ENCODE assay signal across 8 cellular contexts in the genomic region with DNA sequence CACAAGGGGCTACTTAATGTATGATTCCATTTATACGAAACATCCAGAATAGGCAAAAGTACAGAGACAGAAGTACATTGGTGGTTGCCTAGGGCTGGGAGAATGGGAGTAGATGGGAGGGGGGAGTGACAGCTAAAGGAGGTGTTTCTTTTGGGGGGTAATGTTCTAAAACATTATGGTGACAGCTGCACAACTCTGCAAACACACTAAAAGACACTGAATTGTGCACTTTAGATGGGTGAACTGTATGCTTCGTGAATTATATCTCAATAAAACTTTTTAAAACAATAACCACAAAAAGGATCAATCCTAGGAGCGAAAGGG. TPM values are rescaled to one million over a fixed set of nuclear protein-coding genes. Genes with fewer than 3 reads are reported as not detected.
DNase-seq lines count a peak whose midpoint lies in the region; ATAC-seq and TF ChIP-seq lines count a peak whose summit lies in the region.

No MANE protein-coding gene starts in this region.

- TF ChIP-seq CTCF in OCI-LY3 (IDR thresholded peaks at IDR 0.05; ENCODE audit: low read depth, low read length) (no peak), endothelial cell (IDR thresholded peaks at IDR 0.05; ENCODE audit: unreplicated experiment) (no peak), neutrophil (IDR thresholded peaks at IDR 0.05) (no peak)

- peak overlapping the region; percentile 1 to 80 (median 75) for H3K27ac Mint-ChIP-seq in CD4-positive, CD25-positive, alpha-beta regulatory T cell
- no peak overlapping the region for H3K27ac Mint-ChIP-seq in endothelial cell (ENCODE audit: unreplicated experiment)

- H3K27me3 ChIP-seq in CD4-positive, CD25-positive, alpha-beta regulatory T cell (ENCODE audit: control insufficient read depth, insufficient read depth, low read length) = peaks cover 22% of the 10 kb centered on the region
- H3K27me3 ChIP-seq in OCI-LY3 (ENCODE audit: low read depth, low read length) (peaks cover 25% of the 10 kb centered on the region), neutrophil (no peaks in the 10 kb centered on the region)

- H3K4me1 ChIP-seq in CD4-positive, CD25-positive, alpha-beta regulatory T cell (ENCODE audit: control insufficient read depth, insufficient read depth, low read length, poor library complexity, severe bottlenecking) = peaks cover 12% of the 10 kb centered on the region
- H3K4me1 ChIP-seq in OCI-LY3 (ENCODE audit: low read length) = peaks cover 17% of the 10 kb centered on the region
- H3K4me1 ChIP-seq in neutrophil (ENCODE audit: control insufficient read depth in 1 of 2, insufficient read depth in 1 of 2, low read depth in 1 of 2, low read length in 1 of 2) = peaks cover 21 to 22% of the 10 kb centered on the region in 2 experiments

- H3K27me3 Mint-ChIP-seq in CD4-positive, CD25-positive, alpha-beta regulatory T cell = peaks cover 47% of the 10 kb centered on the region
- H3K27me3 Mint-ChIP-seq in endothelial cell (ENCODE audit: unreplicated experiment) = peaks cover 8% of the 10 kb centered on the region

- H3K9ac ChIP-seq in OCI-LY3 (ENCODE audit: low read length) = peak overlapping the region; percentile 53

- no peak for DNase-seq in CD4-positive, CD25-positive, alpha-beta regulatory T cell
- DNase-seq in endothelial cell (ENCODE audit: low spot score) (no peak), cerebellum (ENCODE audit: low spot score) (no peak), DMS153 (lab: John Stamatoyannopoulos, UW) (no peak)

- peak overlapping the region; percentile 76 for H3K4me3 ChIP-seq in CD4-positive, CD25-positive, alpha-beta regulatory T cell (ENCODE audit: low read depth, low read length)
- peak overlapping the region; percentile 79 for H3K4me3 ChIP-seq in OCI-LY3 (ENCODE audit: low read length)
- H3K4me3 ChIP-seq in neutrophil (ENCODE audit: low read depth in 1 of 2, low read length in 1 of 2) = peak overlapping the region; percentile 70 to 88

- H3K4me1 Mint-ChIP-seq in CD4-positive, CD25-positive, alpha-beta regulatory T cell = peaks cover 0 to 31% (median 25%) of the 10 kb centered on the region in 4 donors
- H3K4me1 Mint-ChIP-seq in endothelial cell (ENCODE audit: unreplicated experiment) = peaks cover 34% of the 10 kb centered on the region

- H3K9me3 Mint-ChIP-seq in CD4-positive, CD25-positive, alpha-beta regulatory T cell = no peaks in the 10 kb centered on the region
- no peaks in the 10 kb centered on the region for H3K9me3 Mint-ChIP-seq in endothelial cell (ENCODE audit: unreplicated experiment)

- peak overlapping the region; percentile 87 to 92 (median 90) for H3K4me3 Mint-ChIP-seq in CD4-positive, CD25-positive, alpha-beta regulatory T cell
- peak overlapping the region; percentile 79 for H3K4me3 Mint-ChIP-seq in endothelial cell (ENCODE audit: unreplicated experiment)

- H3K36me3 Mint-ChIP-seq in CD4-positive, CD25-positive, alpha-beta regulatory T cell = no peaks in the 10 kb centered on the region
- H3K36me3 Mint-ChIP-seq in endothelial cell (ENCODE audit: low read depth, unreplicated experiment) = peaks cover 3% of the 10 kb centered on the region

- H3K27ac ChIP-seq in CD4-positive, CD25-positive, alpha-beta regulatory T cell (ENCODE audit: insufficient read depth, low read length, poor library complexity, severe bottlenecking) = no peak overlapping the region
- H3K27ac ChIP-seq in OCI-LY3 (ENCODE audit: low read length) (no peak overlapping the region), neutrophil (peak overlapping the region; percentile 75)

- H3K4me2 ChIP-seq in OCI-LY3 (ENCODE audit: low read length) = peak overlapping the region; percentile 83

- H4K20me1 ChIP-seq in OCI-LY3 (ENCODE audit: insufficient read depth, low read length) = no peaks in the 10 kb centered on the region

- H2AFZ ChIP-seq in OCI-LY3 (ENCODE audit: low read depth, low read length) = peak overlapping the region; percentile 62

- H3K79me2 ChIP-seq in OCI-LY3 (ENCODE audit: low read length) = no peaks in the 10 kb centered on the region

- no peaks in the 10 kb centered on the region for H3K36me3 ChIP-seq in CD4-positive, CD25-positive, alpha-beta regulatory T cell (ENCODE audit: control insufficient read depth, insufficient read depth, low read length)
- H3K36me3 ChIP-seq in OCI-LY3 (replicated peaks; ENCODE audit: low read depth, low read length) (no peaks in the 10 kb centered on the region), neutrophil (no peaks in the 10 kb centered on the region)

- H3K9me3 ChIP-seq in CD4-positive, CD25-positive, alpha-beta regulatory T cell (ENCODE audit: control insufficient read depth in 2 of 2, low read length in 2 of 2) = no peaks in the 10 kb centered on the region
- H3K9me3 ChIP-seq in OCI-LY3 (ENCODE audit: insufficient read depth, low read length) = no peaks in the 10 kb centered on the region
- no peaks in the 10 kb centered on the region for H3K9me3 ChIP-seq in neutrophil

- no peak for ATAC-seq in CD4-positive, CD25-positive, alpha-beta regulatory T cell (ENCODE audit: low read depth in 2 of 2)
- no peak for ATAC-seq in GM21529 (IDR thresholded peaks at IDR 0.05; ENCODE audit: unreplicated experiment)
- ATAC-seq in GM19452 (IDR thresholded peaks at IDR 0.05; ENCODE audit: unreplicated experiment) = no peak

RNA-seq across cellular contexts. Expression of gene LYRM9, which starts 0.7 kb away (rescaled TPM):
- 7.5 TPM for total RNA-seq in CD4-positive, CD25-positive, alpha-beta regulatory T cell
- 10 to 100 TPM; 14.8 to 18.4 (median 15.9) TPM for polyA plus RNA-seq in CD4-positive, CD25-positive, alpha-beta regulatory T cell
- total RNA-seq in endothelial cell (ENCODE audit: unreplicated experiment) (8.3 TPM), cerebellum (12.4 TPM)
